Comparison of ENCODE assay signal across 21 cellular contexts in the genomic region with DNA sequence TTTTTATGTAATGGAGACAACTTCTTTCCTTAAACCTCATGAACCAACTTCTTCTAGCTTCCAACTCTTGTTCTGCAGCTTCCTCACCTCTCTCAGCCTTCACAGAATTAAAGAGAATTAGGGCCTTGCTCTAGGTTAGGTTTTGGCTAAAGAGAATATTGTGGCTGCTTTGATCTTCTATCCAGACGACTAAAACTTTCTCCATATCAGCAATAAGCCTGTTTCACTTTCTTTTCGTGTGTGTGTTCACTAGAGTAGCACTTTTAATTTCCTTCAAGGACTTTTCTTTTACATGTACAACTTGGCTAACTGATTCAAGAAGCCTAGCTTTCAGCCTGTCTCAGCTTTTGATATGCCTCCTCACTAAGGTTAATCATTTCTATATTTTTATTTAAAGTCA.
DNase-seq lines count a peak whose midpoint lies in the region; ATAC-seq and TF ChIP-seq lines count a peak whose summit lies in the region.
"Had no signal": no experiment of that assay in that cellular context is flagged by ENCODE, and none has a peak within 500 bp of the region (broad histone marks: within the 10 kb centered on the region; RNA-seq: fewer than 3 reads in every experiment).

No MANE protein-coding gene starts in this region.

- peak; percentile 21 for ATAC-seq in left lobe of liver
- ATAC-seq: Panc1 had no signal

- peak overlapping the region; percentile 98 for H2AFZ ChIP-seq in OCI-LY3 (ENCODE audit: low read depth, low read length)

- DNase-seq in GM12865 (ENCODE audit: low read depth) (peak; percentile 9), left lobe of liver (ENCODE audit: low spot score) (no peak), NCI-H2107 (lab: John Stamatoyannopoulos, UW) (no peak), SKM-1 (lab: John Stamatoyannopoulos, UW; ENCODE audit: unreplicated experiment) (no peak), dermis blood vessel endothelial cell (no peak), thyroid gland (no peak)
- DNase-seq in Jurkat, Clone E6-1 (ENCODE audit: low read depth, low spot score), result peak; percentile 3
- DNase-seq: CD4-positive, CD25-positive, alpha-beta regulatory T cell; KG1; NCI-H1092 treated with DMSO at 0.1 percent for 48 hours; NCI-H1436 treated with DMSO at 0.1 percent for 48 hours; NCI-H187 treated with DMSO at 0.1 percent for 48 hours; NCI-H446; NCI-H524 treated with DMSO at 0.1 percent for 48 hours; NCI-H774; NK-92 treated with Interleukin-12 subunit alpha and Interleukin-12 subunit beta, amount 100 ng/mL, for 24 hours; SHP77 treated with DMSO at 0.1 percent for 48 hours had no signal

- peaks cover 8% of the 10 kb centered on the region for H3K36me3 ChIP-seq in OCI-LY3 (replicated peaks; ENCODE audit: low read depth, low read length)
- H3K36me3 ChIP-seq in thyroid gland, result no peaks in the 10 kb centered on the region
- H3K36me3 ChIP-seq: BLaER1 had no signal

- no peak overlapping the region for H3K4me3 ChIP-seq in GM12865 (ENCODE audit: low read depth, low read length)
- no peak overlapping the region for H3K4me3 ChIP-seq in Jurkat, Clone E6-1 (ENCODE audit: low read length)
- peak overlapping the region; percentile 36 for H3K4me3 ChIP-seq in OCI-LY3 (ENCODE audit: low read length)
- H3K4me3 ChIP-seq in thyroid gland (replicated peaks in 1 of 3), result no peak overlapping the region
- H3K4me3 ChIP-seq: BLaER1 had no signal

- TF ChIP-seq CTCF in GM12865 (IDR thresholded peaks at IDR 0.05; ENCODE audit: insufficient read depth, low read depth, low read length, missing control alignments) (no peak), OCI-LY3 (IDR thresholded peaks at IDR 0.05; ENCODE audit: low read depth, low read length) (no peak), thyroid gland (IDR thresholded peaks at IDR 0.05) (no peak)

- H3K4me1 ChIP-seq in OCI-LY3 (ENCODE audit: low read length), result peaks cover 37% of the 10 kb centered on the region
- H3K4me1 ChIP-seq in thyroid gland, result peaks cover 7 to 19% of the 10 kb centered on the region in 2 donors
- H3K4me1 ChIP-seq: BLaER1 had no signal

- 66 to 75% methylated on average over 2 of the region's 2 CpGs for WGBS in thyroid gland, 2 donors

- H3K9me3 ChIP-seq in OCI-LY3 (ENCODE audit: insufficient read depth, low read length), result no peaks in the 10 kb centered on the region
- H3K9me3 ChIP-seq in thyroid gland, result no peaks in the 10 kb centered on the region
- H3K9me3 ChIP-seq: BLaER1 had no signal

- H3K79me2 ChIP-seq in OCI-LY3 (ENCODE audit: low read length), result no peaks in the 10 kb centered on the region

- peak overlapping the region; percentile 68 for H3K4me2 ChIP-seq in OCI-LY3 (ENCODE audit: low read length)
- H3K4me2 ChIP-seq: BLaER1 had no signal

- H3K9ac ChIP-seq in OCI-LY3 (ENCODE audit: low read length), result peak overlapping the region; percentile 32
- H3K9ac ChIP-seq: BLaER1 had no signal

- peak overlapping the region; percentile 52 for H3K27ac ChIP-seq in OCI-LY3 (ENCODE audit: low read length)
- H3K27ac ChIP-seq in thyroid gland, result no peak overlapping the region
- H3K27ac ChIP-seq: BLaER1, RWPE1 had no signal

- H3K27me3 ChIP-seq in OCI-LY3 (ENCODE audit: low read depth, low read length) (no peaks in the 10 kb centered on the region), thyroid gland (no peaks in the 10 kb centered on the region)
- H3K27me3 ChIP-seq: BLaER1 had no signal

- no peak for TF ChIP-seq POLR2A in thyroid gland (IDR thresholded peaks at IDR 0.05)

- intact Hi-C loops in thyroid gland (cut with DNase I), result no loop called here

- no peaks in the 10 kb centered on the region for H4K20me1 ChIP-seq in OCI-LY3 (ENCODE audit: insufficient read depth, low read length)
- H4K20me1 ChIP-seq: BLaER1 had no signal

Comparison
In these comparisons a context has a peak if more than half of its experiments do, and no peak if none do; other contexts are left out.
1. DNase-seq: peak in GM12865 (single experiment) and Jurkat, Clone E6-1 (single experiment); none in left lobe of liver (single experiment), NCI-H2107 (single experiment), SKM-1 (single experiment), dermis blood vessel endothelial cell (single experiment) and thyroid gland (0 of 2).